In genomic region chr16:7221157-7221556, GRCh38 we compare ENCODE assay signal across 34 cellular contexts.
"Had no signal": no experiment of that assay in that cellular context is flagged by ENCODE, and none has a peak within 500 bp of the region (broad histone marks: within the 10 kb centered on the region; RNA-seq: fewer than 3 reads in every experiment).

No MANE protein-coding gene starts in this region.

- H3K4me3 ChIP-seq: MG63 had no signal

- DNase-seq: Karpas-422, Kasumi-1, MG63, MM.1S, MV-4-11, NCI-H1048, NCI-H1092, NCI-H1092 treated with DMSO at 0.1 percent for 48 hours, NCI-H1105, NCI-H1105 treated with DMSO at 0.1 percent for 48 hours, NCI-H1417, NCI-H1417 treated with DMSO at 0.1 percent for 48 hours, NCI-H1436, NCI-H1436 treated with DMSO at 0.1 percent for 48 hours, NCI-H146, NCI-H1694, NCI-H1694 treated with DMSO at 0.1 percent for 48 hours, NCI-H187, NCI-H187 treated with DMSO at 0.1 percent for 48 hours, NCI-H1930, NCI-H2029, NCI-H2029 treated with DMSO at 0.1 percent for 48 hours, NCI-H2081, NCI-H2081 treated with DMSO at 0.1 percent for 48 hours, NCI-H2107, NCI-H2171, NCI-H2171 treated with DMSO at 0.1 percent for 48 hours, NCI-H2227 treated with DMSO at 0.1 percent for 48 hours, NCI-H226, NCI-H345, NCI-H446, NCI-H446 treated with DMSO at 0.1 percent for 48 hours, NCI-H510A, NCI-H510A treated with DMSO at 0.1 percent for 48 hours had no signal

- H3K9me3 ChIP-seq: MG63 had no signal
